23 cellular contexts compared by ENCODE assay signal in the genomic region with DNA sequence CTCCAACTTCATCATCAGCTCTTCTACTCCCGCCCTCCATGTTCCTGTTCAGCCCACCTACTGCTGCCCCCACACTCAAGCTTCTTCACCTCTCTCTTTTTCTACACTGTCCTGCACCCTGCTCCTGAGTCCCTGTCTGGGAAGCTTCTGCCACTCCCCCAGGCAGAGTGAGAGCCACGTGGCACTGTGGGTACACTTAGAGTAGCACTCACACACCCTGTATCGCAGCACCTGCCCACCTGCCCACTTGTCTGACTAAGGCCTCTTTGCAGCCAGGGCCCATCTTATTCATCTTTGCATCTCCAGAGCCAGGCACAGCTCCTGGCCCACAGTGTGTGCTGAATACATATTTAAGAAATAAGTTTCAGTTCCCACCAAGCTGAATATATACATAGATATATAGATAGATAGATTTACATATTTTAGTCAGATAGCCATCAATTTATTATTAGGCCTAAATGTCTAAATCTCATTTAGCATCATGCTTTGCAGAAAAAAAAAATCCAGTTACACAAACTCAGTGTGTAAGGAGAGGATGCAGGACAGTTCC.
A peak's percentile ranks its signal among the peaks of the same experiment; 100 is the strongest.
DNase-seq lines count a peak whose midpoint lies in the region; ATAC-seq and TF ChIP-seq lines count a peak whose summit lies in the region.
"Had no signal": no experiment of that assay in that cellular context is flagged by ENCODE, and none has a peak within 500 bp of the region (broad histone marks: within the 10 kb centered on the region; RNA-seq: fewer than 3 reads in every experiment).

No MANE protein-coding gene starts in this region.

- ATAC-seq in HG02970 (IDR thresholded peaks at IDR 0.05; ENCODE audit: low FRiP score, unreplicated experiment), result no peak
- ATAC-seq in GM19328 (IDR thresholded peaks at IDR 0.05; ENCODE audit: unreplicated experiment), result no peak
- ATAC-seq: GM12878, HCT116 had no signal

- POLR2A ChIA-PET in HEK293T (lab: Yijun Ruan, JAX), result no interaction called here

- CTCF ChIA-PET in HEK293T (lab: Yijun Ruan, JAX), result no interaction called here

- DNase-seq in COLO668 (lab: John Stamatoyannopoulos, UW; ENCODE audit: unreplicated experiment) (peak; percentile 6), DMS79 (lab: John Stamatoyannopoulos, UW) (peak; percentile 57), NCI-H187 (lab: John Stamatoyannopoulos, UW) (peak; percentile 52 to 86), NCI-H510A treated with DMSO at 0.1 percent for 48 hours (lab: John Stamatoyannopoulos, UW) (peak; percentile 42), HEK293T (ENCODE audit: extremely low spot score) (no peak), cortex of kidney (lab: John Stamatoyannopoulos, UW) (no peak)
- DNase-seq: BE2C; Calu3; CD8-positive, alpha-beta memory T cell; MG63; NCI-H1048; NCI-H146; NCI-H2029 treated with DMSO at 0.1 percent for 48 hours; NCI-H2171 treated with DMSO at 0.1 percent for 48 hours; NCI-H345; NCI-H524 treated with DMSO at 0.1 percent for 48 hours; NCI-H774; RPMI8226; SHP77 treated with DMSO at 0.1 percent for 48 hours had no signal

TF ChIP-seq in HEK293T, 16 proteins besides CTCF, POLR2A, EP300 and RAD21:
- TF ChIP-seq SP1 (IDR thresholded peaks at IDR 0.05) (no peak), FOXM1 (IDR thresholded peaks at IDR 0.05; ENCODE audit: borderline replicate concordance) (no peak), TARDBP (IDR thresholded peaks at IDR 0.05) (no peak), L3MBTL2 (conservative IDR thresholded peaks at IDR 0.05) (no peak), FOXA1 (IDR thresholded peaks at IDR 0.05) (no peak), CTBP1 (IDR thresholded peaks at IDR 0.05; ENCODE audit: borderline replicate concordance) (no peak), NFRKB (IDR thresholded peaks at IDR 0.05) (no peak), ELF4 (IDR thresholded peaks at IDR 0.05) (no peak), HDGF (IDR thresholded peaks at IDR 0.05; ENCODE audit: borderline replicate concordance) (no peak), ARNT (IDR thresholded peaks at IDR 0.05) (no peak), FOXK2 (IDR thresholded peaks at IDR 0.05) (no peak), LEF1 (IDR thresholded peaks at IDR 0.05; ENCODE audit: borderline replicate concordance) (no peak), ZNF384 (IDR thresholded peaks at IDR 0.05) (no peak), BHLHE40 (IDR thresholded peaks at IDR 0.05; ENCODE audit: borderline replicate concordance) (no peak), SUZ12 (IDR thresholded peaks at IDR 0.05) (no peak)
- TF ChIP-seq, protein P1, sequence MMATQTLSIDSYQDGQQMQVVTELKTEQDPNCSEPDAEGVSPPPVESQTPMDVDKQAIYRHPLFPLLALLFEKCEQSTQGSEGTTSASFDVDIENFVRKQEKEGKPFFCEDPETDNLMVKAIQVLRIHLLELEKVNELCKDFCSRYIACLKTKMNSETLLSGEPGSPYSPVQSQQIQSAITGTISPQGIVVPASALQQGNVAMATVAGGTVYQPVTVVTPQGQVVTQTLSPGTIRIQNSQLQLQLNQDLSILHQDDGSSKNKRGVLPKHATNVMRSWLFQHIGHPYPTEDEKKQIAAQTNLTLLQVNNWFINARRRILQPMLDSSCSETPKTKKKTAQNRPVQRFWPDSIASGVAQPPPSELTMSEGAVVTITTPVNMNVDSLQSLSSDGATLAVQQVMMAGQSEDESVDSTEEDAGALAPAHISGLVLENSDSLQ (IDR thresholded peaks at IDR 0.05), result no peak

Comparison
In these comparisons a context has a peak if more than half of its experiments do, and no peak if none do; other contexts are left out.
1. DNase-seq: peak in COLO668 (single experiment), DMS79 (single experiment), NCI-H187 (2 of 2) and NCI-H510A treated with DMSO at 0.1 percent for 48 hours (single experiment); none in HEK293T (single experiment) and cortex of kidney (single experiment).